Comparison of ENCODE assay signal across 20 cellular contexts in the genomic region with DNA sequence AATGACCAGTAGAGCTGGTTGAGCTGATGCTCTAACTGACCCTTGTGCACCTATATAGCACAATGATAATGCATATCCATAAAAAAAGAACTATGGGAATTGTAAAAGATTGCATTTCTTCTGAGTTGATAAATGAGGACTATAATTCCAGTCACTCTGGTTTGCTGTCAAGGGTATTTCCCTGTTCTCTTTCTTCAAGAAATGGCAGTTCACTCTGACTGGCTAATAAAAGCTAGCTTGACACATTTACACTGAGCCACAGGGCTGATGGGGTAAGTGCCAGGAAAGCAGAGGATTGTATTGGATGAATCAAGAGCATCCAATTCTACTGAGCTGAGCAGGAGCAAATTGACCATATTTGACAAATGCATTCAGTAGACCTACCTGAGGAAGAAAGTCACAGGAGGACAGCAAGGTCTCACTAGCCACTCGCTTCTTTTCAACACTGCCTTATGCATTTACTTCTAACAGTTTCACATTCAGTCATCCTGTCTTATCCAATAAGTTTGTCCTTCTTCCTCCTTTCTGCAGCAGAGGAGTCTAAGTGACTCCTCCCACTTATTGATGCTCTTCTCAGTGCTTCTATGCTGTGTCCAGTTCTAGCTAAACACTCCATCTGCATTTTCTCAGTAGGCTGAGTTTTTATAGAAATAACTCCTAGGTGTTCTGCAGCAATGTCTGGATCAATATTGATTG. TPM values are rescaled to one million over a fixed set of nuclear protein-coding genes. Genes with fewer than 3 reads are reported as not detected.
DNase-seq lines count a peak whose midpoint lies in the region; ATAC-seq and TF ChIP-seq lines count a peak whose summit lies in the region.
"Had no signal": no experiment of that assay in that cellular context is flagged by ENCODE, and none has a peak within 500 bp of the region (broad histone marks: within the 10 kb centered on the region; RNA-seq: fewer than 3 reads in every experiment).

No MANE protein-coding gene starts in this region.

- no peaks in the 10 kb centered on the region for H3K4me1 ChIP-seq in trophoblast cell (ENCODE audit: control insufficient read depth in 1 of 2, insufficient read depth in 2 of 2, low read length in 2 of 2)
- H3K4me1 ChIP-seq in right atrium auricular region, result no peaks in the 10 kb centered on the region
- H3K4me1 ChIP-seq: BLaER1 treated with 17β-estradiol and CSF1 and Interleukin-3, amounts not matched to agents 10 nM and 100 nM had no signal

- H3K18ac ChIP-seq in trophoblast cell (ENCODE audit: low read length), result no peak overlapping the region

- H3K36me3 ChIP-seq in neural cell (ENCODE audit: insufficient read depth, low read length) (no peaks in the 10 kb centered on the region), trophoblast cell (ENCODE audit: control insufficient read depth in 1 of 2, insufficient read depth in 2 of 2, low read length in 2 of 2) (no peaks in the 10 kb centered on the region), right atrium auricular region (no peaks in the 10 kb centered on the region)
- H3K36me3 ChIP-seq: BLaER1 treated with 17β-estradiol and CSF1 and Interleukin-3, amounts not matched to agents 10 nM and 100 nM had no signal

- H2AFZ ChIP-seq in neural cell (ENCODE audit: low read depth, low read length), result no peak overlapping the region
- no peak overlapping the region for H2AFZ ChIP-seq in trophoblast cell (ENCODE audit: insufficient read depth, low read length, poor library complexity)

- no peak overlapping the region for H4K12ac ChIP-seq in trophoblast cell (ENCODE audit: low read depth, low read length)

- no peak overlapping the region for H3K4ac ChIP-seq in trophoblast cell (ENCODE audit: low read depth, low read length)

- peak; percentile 53 for TF ChIP-seq EP300 in neural cell (conservative IDR thresholded peaks at IDR 0.05; ENCODE audit: poor library complexity, severe bottlenecking)

- no peaks in the 10 kb centered on the region for H3K9me2 ChIP-seq in neural cell (ENCODE audit: insufficient read depth, low read length)

- no peak overlapping the region for H3K4me3 ChIP-seq in neural cell (ENCODE audit: low read length)
- no peak overlapping the region for H3K4me3 ChIP-seq in trophoblast cell (ENCODE audit: low read depth, low read length)
- no peak overlapping the region for H3K4me3 ChIP-seq in right atrium auricular region
- H3K4me3 ChIP-seq: BLaER1 treated with 17β-estradiol and CSF1 and Interleukin-3, amounts not matched to agents 10 nM and 100 nM; GM12878 had no signal

- no peak overlapping the region for H3K4me2 ChIP-seq in neural cell (ENCODE audit: low read length)
- H3K4me2 ChIP-seq in trophoblast cell (ENCODE audit: low read length), result no peak overlapping the region
- H3K4me2 ChIP-seq: BLaER1 treated with 17β-estradiol and CSF1 and Interleukin-3, amounts not matched to agents 10 nM and 100 nM had no signal

- no CpG with 5 or more reads among the region's 1 CpG for WGBS in trophoblast cell (ENCODE audit: extremely low coverage, insufficient coverage, insufficient read length)

- H4K91ac ChIP-seq in trophoblast cell (ENCODE audit: low read depth, low read length), result no peak overlapping the region

- no peak for TF ChIP-seq RAD21 in neural cell (conservative IDR thresholded peaks at IDR 0.05)

- no peak overlapping the region for H2AK5ac ChIP-seq in trophoblast cell (ENCODE audit: low read length)

- no peak overlapping the region for H3K14ac ChIP-seq in trophoblast cell (ENCODE audit: low read length)

- no peaks in the 10 kb centered on the region for H3K79me1 ChIP-seq in trophoblast cell (ENCODE audit: low read length)

- no peak overlapping the region for H2BK12ac ChIP-seq in trophoblast cell (ENCODE audit: low read length)

- DNase-seq in MV-4-11 (lab: John Stamatoyannopoulos, UW) (peak; percentile 2), trophoblast cell (no peak), right atrium auricular region (ENCODE audit: low spot score) (no peak)
- DNase-seq in activated CD4-positive, alpha-beta T cell treated with anti-CD3 and anti-CD28 coated beads, Interleukin-2, amount 50 U/mL, for 4 hours, result no peak
- DNase-seq: Calu3; CD4-positive, alpha-beta T cell; DMS79; HCEC 1CT; HFFc6; IMR-90; KBM-7 had no signal

- H3K27me3 ChIP-seq in neural cell (ENCODE audit: insufficient read depth, low read depth, low read length) (no peaks in the 10 kb centered on the region), trophoblast cell (ENCODE audit: insufficient read depth, low read length) (no peaks in the 10 kb centered on the region), right atrium auricular region (no peaks in the 10 kb centered on the region)

- H2BK120ac ChIP-seq in trophoblast cell (ENCODE audit: insufficient read depth, low read length, poor library complexity), result no peak overlapping the region

- no peak overlapping the region for H3K23ac ChIP-seq in trophoblast cell (ENCODE audit: low read length)

- no peaks in the 10 kb centered on the region for H3K9me3 ChIP-seq in neural cell (ENCODE audit: low read length)
- no peaks in the 10 kb centered on the region for H3K9me3 ChIP-seq in trophoblast cell (ENCODE audit: insufficient read depth, low read depth, low read length)
- peaks cover 0 to under 1% of the 10 kb centered on the region in 2 donors for H3K9me3 ChIP-seq in right atrium auricular region

- H4K20me1 ChIP-seq in neural cell (ENCODE audit: insufficient read depth), result no peaks in the 10 kb centered on the region
- H4K20me1 ChIP-seq: BLaER1 treated with 17β-estradiol and CSF1 and Interleukin-3, amounts not matched to agents 10 nM and 100 nM had no signal

- no peak overlapping the region for H2BK5ac ChIP-seq in trophoblast cell (ENCODE audit: low read depth, low read length, poor library complexity)

- H3K9ac ChIP-seq in neural cell (ENCODE audit: low read length) (no peak overlapping the region), trophoblast cell (ENCODE audit: low read length) (no peak overlapping the region)
- H3K9ac ChIP-seq: BLaER1 treated with 17β-estradiol and CSF1 and Interleukin-3, amounts not matched to agents 10 nM and 100 nM had no signal

- H3K27ac ChIP-seq in neural cell (ENCODE audit: low read length) (peak overlapping the region; percentile 42), trophoblast cell (ENCODE audit: low read depth, low read length) (no peak overlapping the region), right atrium auricular region (no peak overlapping the region)
- H3K27ac ChIP-seq: BLaER1 treated with 17β-estradiol and CSF1 and Interleukin-3, amounts not matched to agents 10 nM and 100 nM had no signal

- H3F3A ChIP-seq in neural cell (ENCODE audit: insufficient read depth, low read length, poor library complexity, severe bottlenecking), result no peaks in the 10 kb centered on the region

- no peaks in the 10 kb centered on the region for H3K79me2 ChIP-seq in neural cell (replicated peaks; ENCODE audit: insufficient read depth, low read length)
- H3K79me2 ChIP-seq in trophoblast cell (ENCODE audit: control insufficient read depth, insufficient read depth, low read length, poor library complexity), result no peaks in the 10 kb centered on the region

- H4K8ac ChIP-seq in trophoblast cell (ENCODE audit: low read depth, low read length), result no peak overlapping the region

- TF ChIP-seq CTCF in neural cell (IDR thresholded peaks at IDR 0.05; ENCODE audit: poor library complexity, severe bottlenecking), result no peak
- TF ChIP-seq CTCF in right atrium auricular region (IDR thresholded peaks at IDR 0.05), result no peak

- peak; percentile 59 for ATAC-seq in GM18511 (IDR thresholded peaks at IDR 0.05; ENCODE audit: unreplicated experiment)
- peak; percentile 78 for ATAC-seq in GM19463 (IDR thresholded peaks at IDR 0.05; ENCODE audit: unreplicated experiment)
- ATAC-seq: GM12878 had no signal

TF ChIP-seq in neural cell, 6 proteins besides CTCF, POLR2A, EP300 and RAD21:
- no peak for TF ChIP-seq MXI1 (conservative IDR thresholded peaks at IDR 0.05; ENCODE audit: poor library complexity, severe bottlenecking)
- no peak for TF ChIP-seq TAF1 (IDR thresholded peaks at IDR 0.05; ENCODE audit: low read depth)
- no peak for TF ChIP-seq POLR2AphosphoS5 (IDR thresholded peaks at IDR 0.05)
- TF ChIP-seq, protein P1, sequence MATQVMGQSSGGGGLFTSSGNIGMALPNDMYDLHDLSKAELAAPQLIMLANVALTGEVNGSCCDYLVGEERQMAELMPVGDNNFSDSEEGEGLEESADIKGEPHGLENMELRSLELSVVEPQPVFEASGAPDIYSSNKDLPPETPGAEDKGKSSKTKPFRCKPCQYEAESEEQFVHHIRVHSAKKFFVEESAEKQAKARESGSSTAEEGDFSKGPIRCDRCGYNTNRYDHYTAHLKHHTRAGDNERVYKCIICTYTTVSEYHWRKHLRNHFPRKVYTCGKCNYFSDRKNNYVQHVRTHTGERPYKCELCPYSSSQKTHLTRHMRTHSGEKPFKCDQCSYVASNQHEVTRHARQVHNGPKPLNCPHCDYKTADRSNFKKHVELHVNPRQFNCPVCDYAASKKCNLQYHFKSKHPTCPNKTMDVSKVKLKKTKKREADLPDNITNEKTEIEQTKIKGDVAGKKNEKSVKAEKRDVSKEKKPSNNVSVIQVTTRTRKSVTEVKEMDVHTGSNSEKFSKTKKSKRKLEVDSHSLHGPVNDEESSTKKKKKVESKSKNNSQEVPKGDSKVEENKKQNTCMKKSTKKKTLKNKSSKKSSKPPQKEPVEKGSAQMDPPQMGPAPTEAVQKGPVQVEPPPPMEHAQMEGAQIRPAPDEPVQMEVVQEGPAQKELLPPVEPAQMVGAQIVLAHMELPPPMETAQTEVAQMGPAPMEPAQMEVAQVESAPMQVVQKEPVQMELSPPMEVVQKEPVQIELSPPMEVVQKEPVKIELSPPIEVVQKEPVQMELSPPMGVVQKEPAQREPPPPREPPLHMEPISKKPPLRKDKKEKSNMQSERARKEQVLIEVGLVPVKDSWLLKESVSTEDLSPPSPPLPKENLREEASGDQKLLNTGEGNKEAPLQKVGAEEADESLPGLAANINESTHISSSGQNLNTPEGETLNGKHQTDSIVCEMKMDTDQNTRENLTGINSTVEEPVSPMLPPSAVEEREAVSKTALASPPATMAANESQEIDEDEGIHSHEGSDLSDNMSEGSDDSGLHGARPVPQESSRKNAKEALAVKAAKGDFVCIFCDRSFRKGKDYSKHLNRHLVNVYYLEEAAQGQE (IDR thresholded peaks at IDR 0.05; ENCODE audit: borderline replicate concordance), result no peak
- TF ChIP-seq SMC3 (conservative IDR thresholded peaks at IDR 0.05; ENCODE audit: poor library complexity), result no peak
- no peak for TF ChIP-seq EZH2 (IDR thresholded peaks at IDR 0.05; ENCODE audit: borderline replicate concordance, insufficient read depth, low read length, poor library complexity, severe bottlenecking)

RNA-seq across cellular contexts. Expression of a gene that starts 43.0 kb away (rescaled TPM):
- polyA plus RNA-seq in neural cell, result 68.9 and 73.3 TPM in 2 replicates
- polyA minus RNA-seq in neural cell, result 35.8 and 40.7 TPM in 2 replicates
- polyA plus RNA-seq in trophoblast cell (2013), result 30.5 and 32.5 TPM in 2 replicates
- 10 to 100 TPM in 1 of 2 donors, 1 to 10 TPM in 1; 8.0 to 15.8 TPM for total RNA-seq in right atrium auricular region

RNA-seq across cellular contexts. Expression of a gene that starts 59.3 kb away (rescaled TPM):
- not detected in 2 replicates for polyA plus RNA-seq in neural cell
- not detected in 2 replicates for polyA minus RNA-seq in neural cell
- polyA plus RNA-seq in trophoblast cell (2013), result not detected in 2 replicates
- not detected for total RNA-seq in right atrium auricular region
- total RNA-seq: A172; Calu3; CD4-positive, alpha-beta T cell; G401; GM12878; H4; HFFc6; HT-29; IMR-90 had no signal
- polyA plus RNA-seq: GM12878, IMR-90 had no signal
